In genomic region chr9:128438343-128439109, GRCh38 we compare ENCODE assay signal across 8 cellular contexts. TPM values are rescaled to one million over a fixed set of nuclear protein-coding genes. Genes with fewer than 3 reads are reported as not detected.
DNase-seq lines count a peak whose midpoint lies in the region; ATAC-seq and TF ChIP-seq lines count a peak whose summit lies in the region.

No MANE protein-coding gene starts in this region.

- H3K4me1 Mint-ChIP-seq in activated naive CD4-positive, alpha-beta T cell treated with anti-CD3 and anti-CD28 coated beads for 36 hours (ENCODE audit: low read depth): no peaks in the 10 kb centered on the region

- H2AFZ ChIP-seq in SK-N-SH (ENCODE audit: low read depth) (peak overlapping the region; percentile 64; the same call in 1 of the 2 replicates), trophoblast cell (ENCODE audit: insufficient read depth, low read length, poor library complexity) (no peak overlapping the region)

- TF ChIP-seq CTCF in SK-N-SH (IDR thresholded peaks at IDR 0.05): peak; percentile 91

- TF ChIP-seq EP300 in SK-N-SH (IDR thresholded peaks at IDR 0.05; ENCODE audit: borderline replicate concordance in 1 of 2, low read depth in 1 of 2, low read length in 1 of 2): no peak

- no peak overlapping the region for H3K4ac ChIP-seq in trophoblast cell (ENCODE audit: low read depth, low read length)

- no peaks in the 10 kb centered on the region for H3K27me3 ChIP-seq in SK-N-SH (ENCODE audit: insufficient read depth)
- H3K27me3 ChIP-seq in trophoblast cell (ENCODE audit: insufficient read depth, low read length): no peaks in the 10 kb centered on the region

- 68% methylated on average over 6 of the region's 12 CpGs for WGBS in SK-N-SH (ENCODE audit: low lambda C conversion rate)
- no CpG with 5 or more reads among the region's 12 CpGs for WGBS in trophoblast cell (ENCODE audit: extremely low coverage, insufficient coverage, insufficient read length)

- CTCF ChIA-PET in SK-N-SH (lab: Yijun Ruan, JAX): interaction anchor here (0.6 to 6.0 kb wide), 55 partner anchors 11 to 443 kb away, joined by 3 to 93 read pairs (median 4); partner anchors contain the start of genes CERCAM, ODF2 and URM1
- CTCF ChIA-PET in activated naive CD4-positive, alpha-beta T cell treated with anti-CD3 and anti-CD28 coated beads for 36 hours (lab: Charles Lee): interaction anchor here (0.6 to 1.9 kb wide), 30 partner anchors 9 to 323 kb away, joined by 3 to 14 read pairs (median 4); partner anchors contain the start of genes CERCAM and URM1

- peak; percentile 89 for DNase-seq in AG20443 (ENCODE audit: low spot score)
- peak; percentile 78 for DNase-seq in MV-4-11 (lab: John Stamatoyannopoulos, UW)
- DNase-seq in SK-N-SH: peak; percentile 93
- peak; percentile 91 for DNase-seq in activated naive CD4-positive, alpha-beta T cell treated with anti-CD3 and anti-CD28 coated beads for 36 hours
- peak; percentile 83 for DNase-seq in glomerular visceral epithelial cell (ENCODE audit: extremely low spot score)
- DNase-seq in trophoblast cell: peak; percentile 78 to 90
- DNase-seq in ureter (ENCODE audit: low spot score): peak; percentile 83

- no peak overlapping the region for H2BK12ac ChIP-seq in trophoblast cell (ENCODE audit: low read length)

- no peak overlapping the region for H2BK5ac ChIP-seq in trophoblast cell (ENCODE audit: low read depth, low read length, poor library complexity)

- peak overlapping the region in 1 of 2 experiments; percentile 46; a peak in 1 of 4 replicates for H3K4me3 ChIP-seq in SK-N-SH (ENCODE audit: low read depth in 2 of 2, low read length in 1 of 2)
- no peak overlapping the region for H3K4me3 ChIP-seq in trophoblast cell (ENCODE audit: low read depth, low read length)

- H4K8ac ChIP-seq in trophoblast cell (ENCODE audit: low read depth, low read length): no peak overlapping the region

- intact Hi-C loops in activated naive CD4-positive, alpha-beta T cell treated with anti-CD3 and anti-CD28 coated beads for 36 hours (cut with micrococcal nuclease): loop anchor here (1.0 kb wide), 1 partner anchor 19 kb away; no protein-coding TSS in a partner anchor

- H3K18ac ChIP-seq in trophoblast cell (ENCODE audit: low read length): no peak overlapping the region

- H4K91ac ChIP-seq in trophoblast cell (ENCODE audit: low read depth, low read length): no peak overlapping the region

- no peak overlapping the region for H2AK5ac ChIP-seq in trophoblast cell (ENCODE audit: low read length)

- H3K36me3 Mint-ChIP-seq in activated naive CD4-positive, alpha-beta T cell treated with anti-CD3 and anti-CD28 coated beads for 36 hours (ENCODE audit: low read depth): no peaks in the 10 kb centered on the region

- H3K27ac Mint-ChIP-seq in activated naive CD4-positive, alpha-beta T cell treated with anti-CD3 and anti-CD28 coated beads for 36 hours: no peak overlapping the region

- H3K4me1 ChIP-seq in SK-N-SH (ENCODE audit: control insufficient read depth in 1 of 2, insufficient read depth in 2 of 2, low read depth in 1 of 2, low read length in 1 of 2) (peaks cover 0 to 4% of the 10 kb centered on the region in 2 experiments; a peak in 1 of 4 replicates), trophoblast cell (ENCODE audit: control insufficient read depth in 1 of 2, insufficient read depth in 2 of 2, low read length in 2 of 2) (no peaks in the 10 kb centered on the region)

- H3K9me3 ChIP-seq in SK-N-SH (no peaks in the 10 kb centered on the region), trophoblast cell (ENCODE audit: insufficient read depth, low read depth, low read length) (no peaks in the 10 kb centered on the region)

- no peak overlapping the region for H3K14ac ChIP-seq in trophoblast cell (ENCODE audit: low read length)

- no peaks in the 10 kb centered on the region for H4K20me1 ChIP-seq in SK-N-SH (ENCODE audit: insufficient read depth)

- no peak overlapping the region for H2BK120ac ChIP-seq in trophoblast cell (ENCODE audit: insufficient read depth, low read length, poor library complexity)

- H3K79me2 ChIP-seq in SK-N-SH (ENCODE audit: insufficient read depth): no peaks in the 10 kb centered on the region
- no peaks in the 10 kb centered on the region for H3K79me2 ChIP-seq in trophoblast cell (ENCODE audit: control insufficient read depth, insufficient read depth, low read length, poor library complexity)

- POLR2A ChIA-PET in SK-N-SH (lab: Yijun Ruan, JAX): no interaction called here

- H3K27ac ChIP-seq in SK-N-SH (ENCODE audit: low read depth in 2 of 2, low read length in 1 of 2) (peak overlapping the region in 1 of 2 experiments; percentile 23; a peak in 1 of 4 replicates), trophoblast cell (ENCODE audit: low read depth, low read length) (no peak overlapping the region)

- peak; percentile 71 for TF ChIP-seq RAD21 in SK-N-SH (IDR thresholded peaks at IDR 0.05; ENCODE audit: low read length)

- H3K36me3 ChIP-seq in SK-N-SH (replicated peaks in 1 of 2; ENCODE audit: control insufficient read depth in 1 of 2, insufficient read depth in 2 of 2, low read length in 1 of 2) (no peaks in the 10 kb centered on the region), trophoblast cell (ENCODE audit: control insufficient read depth in 1 of 2, insufficient read depth in 2 of 2, low read length in 2 of 2) (peaks cover 22 to 29% of the 10 kb centered on the region in 2 experiments)

- H3F3A ChIP-seq in SK-N-SH (replicated peaks; ENCODE audit: insufficient read depth): no peaks in the 10 kb centered on the region

- H3K4me2 ChIP-seq in SK-N-SH: no peak overlapping the region
- H3K4me2 ChIP-seq in trophoblast cell (ENCODE audit: low read length): no peak overlapping the region

- ATAC-seq in GM19395 (IDR thresholded peaks at IDR 0.05; ENCODE audit: unreplicated experiment): peak; percentile 61

- H3K9me2 ChIP-seq in SK-N-SH: no peaks in the 10 kb centered on the region

- H3K9me3 Mint-ChIP-seq in activated naive CD4-positive, alpha-beta T cell treated with anti-CD3 and anti-CD28 coated beads for 36 hours: no peaks in the 10 kb centered on the region

- no peaks in the 10 kb centered on the region for H3K79me1 ChIP-seq in trophoblast cell (ENCODE audit: low read length)

- no peak overlapping the region for H4K12ac ChIP-seq in trophoblast cell (ENCODE audit: low read depth, low read length)

- no peak overlapping the region for H3K4me3 Mint-ChIP-seq in activated naive CD4-positive, alpha-beta T cell treated with anti-CD3 and anti-CD28 coated beads for 36 hours

- no peak overlapping the region for H3K9ac ChIP-seq in SK-N-SH
- H3K9ac ChIP-seq in trophoblast cell (ENCODE audit: low read length): no peak overlapping the region

- H3K27me3 Mint-ChIP-seq in activated naive CD4-positive, alpha-beta T cell treated with anti-CD3 and anti-CD28 coated beads for 36 hours (ENCODE audit: low read depth): no peaks in the 10 kb centered on the region

- H3K23ac ChIP-seq in trophoblast cell (ENCODE audit: low read length): no peak overlapping the region

TF ChIP-seq in SK-N-SH, 30 proteins besides CTCF, POLR2A, EP300 and RAD21 (continues in another document):
- no peak for TF ChIP-seq CHD2 (IDR thresholded peaks at IDR 0.05; ENCODE audit: low read length, partially characterized antibody)
- peak; percentile 73; the same call in 1 of the 2 replicates for TF ChIP-seq SMC3 (IDR thresholded peaks at IDR 0.05; ENCODE audit: low read depth, low read length)
- TF ChIP-seq IRF3 (IDR thresholded peaks at IDR 0.05; ENCODE audit: low read depth, low read length): no peak
- no peak for TF ChIP-seq JUND (IDR thresholded peaks at IDR 0.05)
- no peak for TF ChIP-seq RXRA (IDR thresholded peaks at IDR 0.05; ENCODE audit: borderline replicate concordance, low read depth)

RNA-seq across cellular contexts. Expression of gene ODF2, which starts 17.3 kb away (rescaled TPM):
- 32.7 and 35.7 TPM in 2 replicates for polyA plus RNA-seq in SK-N-SH (2012; rRNA removed)
- polyA plus RNA-seq in SK-N-SH (2012; cell fraction: cytosol; rRNA removed): 27.5 and 27.8 TPM in 2 replicates
- 121 and 162 TPM in 2 replicates for polyA plus RNA-seq in SK-N-SH (2012; cell fraction: nucleus; rRNA removed)
- 10 to 100 TPM; 73.6 to 73.7 TPM for total RNA-seq in activated naive CD4-positive, alpha-beta T cell treated with anti-CD3 and anti-CD28 coated beads for 36 hours
- 34.5 and 36.5 TPM in 2 replicates for polyA plus RNA-seq in trophoblast cell (2013)
- total RNA-seq in ureter: 24.0 TPM

RNA-seq across cellular contexts. Expression of gene CERCAM, which starts 17.9 kb away (rescaled TPM):
- polyA plus RNA-seq in SK-N-SH (2012; rRNA removed): 128 and 131 TPM in 2 replicates
- polyA plus RNA-seq in SK-N-SH (2012; cell fraction: cytosol; rRNA removed): 57.7 and 89.5 TPM in 2 replicates
- 87.1 and 115 TPM in 2 replicates for polyA plus RNA-seq in SK-N-SH (2012; cell fraction: nucleus; rRNA removed)
- total RNA-seq in activated naive CD4-positive, alpha-beta T cell treated with anti-CD3 and anti-CD28 coated beads for 36 hours: under 1 TPM; 0.33 to 0.57 TPM
- polyA plus RNA-seq in trophoblast cell (2013): 83.1 and 83.9 TPM in 2 replicates
- 51.3 TPM for total RNA-seq in ureter

Comparison
In these comparisons a context has a peak if more than half of its experiments do, and no peak if none do; other contexts are left out.
1. RNA of gene CERCAM, which starts 17.9 kb away (total RNA-seq): 51.3 TPM in ureter (single experiment); 0.33 to 0.57 TPM in activated naive CD4-positive, alpha-beta T cell treated with anti-CD3 and anti-CD28 coated beads for 36 hours; every median in the first group is over 10 times any median in the second.
2. Peak in every context shown above with its lines, with median percentiles within 50 percentile points of each other: DNase-seq.